In genomic region chr3:171365489-171365888, GRCh38 we compare ENCODE assay signal across 25 cellular contexts.
DNase-seq lines count a peak whose midpoint lies in the region; ATAC-seq and TF ChIP-seq lines count a peak whose summit lies in the region.
"Had no signal": no experiment of that assay in that cellular context is flagged by ENCODE, and none has a peak within 500 bp of the region (broad histone marks: within the 10 kb centered on the region; RNA-seq: fewer than 3 reads in every experiment).

No MANE protein-coding gene starts in this region.

- no peaks in the 10 kb centered on the region for H3K36me3 ChIP-seq in neural progenitor cell
- H3K36me3 ChIP-seq: breast epithelium, MG63, sigmoid colon had no signal

- DNase-seq in NCI-H1694 (lab: John Stamatoyannopoulos, UW) (peak; percentile 7), NCI-H1694 treated with DMSO at 0.1 percent for 48 hours (lab: John Stamatoyannopoulos, UW) (no peak), AG10803 (ENCODE audit: low read depth) (peak; percentile 46), NCI-H524 treated with DMSO at 0.1 percent for 48 hours (lab: John Stamatoyannopoulos, UW) (peak; percentile 75), fibroblast of the conjunctiva (ENCODE audit: low read depth) (peak; percentile 26), neural progenitor cell (ENCODE audit: low spot score) (no peak), NCI-H146 treated with DMSO at 0.1 percent for 48 hours (lab: John Stamatoyannopoulos, UW; ENCODE audit: unreplicated experiment) (no peak)
- DNase-seq: activated CD4-positive, alpha-beta T cell treated with anti-CD3 and anti-CD28 coated beads, Interleukin-2, amount 50 U/mL, for 48 hours; activated CD4-positive, CD25-positive, alpha-beta regulatory T cell; activated naive CD4-positive, alpha-beta T cell treated with anti-CD3 and anti-CD28 coated beads for 36 hours; CD8-positive, alpha-beta T cell; effector CD8-positive, alpha-beta T cell; foreskin keratinocyte; KG1; mesenchymal stem cell; MG63; NCI-H1417 treated with DMSO at 0.1 percent for 48 hours; NCI-H2227 treated with DMSO at 0.1 percent for 48 hours; NCI-H774; posterior cingulate gyrus; SIG-M5; sigmoid colon; stimulated activated naive B cell treated with anti-CD40 and anti-IgM and Interleukin-4, amounts not matched to agents 10 μg/mL and 1 μg/mL and 100 μg/mL, for 72 hours had no signal

- no peaks in the 10 kb centered on the region for H4K20me1 ChIP-seq in neural progenitor cell (ENCODE audit: low read depth)

- H3K4me1 ChIP-seq in neural progenitor cell: peaks cover 13% of the 10 kb centered on the region
- H3K4me1 ChIP-seq: breast epithelium, foreskin keratinocyte had no signal

- no peak overlapping the region for H2AFZ ChIP-seq in neural progenitor cell (replicated peaks)

- H3K4me3 ChIP-seq in AG10803 (ENCODE audit: low read length) (no peak overlapping the region), neural progenitor cell (no peak overlapping the region)
- H3K4me3 ChIP-seq: breast epithelium, MG63, sigmoid colon had no signal

- no peaks in the 10 kb centered on the region for H3K9me3 Mint-ChIP-seq in activated T-helper 17 cell treated with anti-CD3 and anti-CD28 coated beads, Interleukin-2, amount 50 U/mL, for 72 hours
- H3K9me3 Mint-ChIP-seq in neural progenitor cell: no peaks in the 10 kb centered on the region
- H3K9me3 Mint-ChIP-seq: activated naive CD4-positive, alpha-beta T cell treated with anti-CD3 and anti-CD28 coated beads for 36 hours; CD8-positive, alpha-beta T cell; stimulated activated naive B cell treated with anti-CD40 and anti-IgM and Interleukin-4, amounts not matched to agents 10 μg/mL and 1 μg/mL and 100 μg/mL, for 72 hours had no signal

- no peak overlapping the region for H3K4me2 ChIP-seq in neural progenitor cell

- H3F3A ChIP-seq in neural progenitor cell (ENCODE audit: low read depth): no peaks in the 10 kb centered on the region

- H3K4me3 Mint-ChIP-seq in activated T-helper 17 cell treated with anti-CD3 and anti-CD28 coated beads, Interleukin-2, amount 50 U/mL, for 72 hours: no peak overlapping the region
- H3K4me3 Mint-ChIP-seq in neural progenitor cell: no peak overlapping the region
- H3K4me3 Mint-ChIP-seq: activated naive CD4-positive, alpha-beta T cell treated with anti-CD3 and anti-CD28 coated beads for 36 hours; CD8-positive, alpha-beta T cell; stimulated activated naive B cell treated with anti-CD40 and anti-IgM and Interleukin-4, amounts not matched to agents 10 μg/mL and 1 μg/mL and 100 μg/mL, for 72 hours had no signal

- no peaks in the 10 kb centered on the region for H3K27me3 ChIP-seq in neural progenitor cell
- H3K27me3 ChIP-seq: breast epithelium, foreskin keratinocyte, MG63, sigmoid colon had no signal

- no peak overlapping the region for H3K27ac ChIP-seq in neural progenitor cell
- H3K27ac ChIP-seq: breast epithelium, foreskin keratinocyte, sigmoid colon had no signal

- H3K9ac ChIP-seq in neural progenitor cell: no peak overlapping the region

- H3K79me2 ChIP-seq in neural progenitor cell (ENCODE audit: low read depth): no peaks in the 10 kb centered on the region

- H3K27ac Mint-ChIP-seq in activated T-helper 17 cell treated with anti-CD3 and anti-CD28 coated beads, Interleukin-2, amount 50 U/mL, for 72 hours: no peak overlapping the region
- no peak overlapping the region for H3K27ac Mint-ChIP-seq in neural progenitor cell
- H3K27ac Mint-ChIP-seq: activated naive CD4-positive, alpha-beta T cell treated with anti-CD3 and anti-CD28 coated beads for 36 hours; CD8-positive, alpha-beta T cell; stimulated activated naive B cell treated with anti-CD40 and anti-IgM and Interleukin-4, amounts not matched to agents 10 μg/mL and 1 μg/mL and 100 μg/mL, for 72 hours had no signal

- peaks cover 19% of the 10 kb centered on the region for H3K36me3 Mint-ChIP-seq in activated T-helper 17 cell treated with anti-CD3 and anti-CD28 coated beads, Interleukin-2, amount 50 U/mL, for 72 hours (ENCODE audit: low read depth)
- peaks cover 5% of the 10 kb centered on the region for H3K36me3 Mint-ChIP-seq in neural progenitor cell
- H3K36me3 Mint-ChIP-seq: stimulated activated naive B cell treated with anti-CD40 and anti-IgM and Interleukin-4, amounts not matched to agents 10 μg/mL and 1 μg/mL and 100 μg/mL, for 72 hours had no signal

- H3K4me1 Mint-ChIP-seq in activated T-helper 17 cell treated with anti-CD3 and anti-CD28 coated beads, Interleukin-2, amount 50 U/mL, for 72 hours: peaks cover 28% of the 10 kb centered on the region
- peaks cover 44% of the 10 kb centered on the region for H3K4me1 Mint-ChIP-seq in neural progenitor cell
- H3K4me1 Mint-ChIP-seq: stimulated activated naive B cell treated with anti-CD40 and anti-IgM and Interleukin-4, amounts not matched to agents 10 μg/mL and 1 μg/mL and 100 μg/mL, for 72 hours had no signal

- ATAC-seq in activated T-helper 17 cell treated with anti-CD3 and anti-CD28 coated beads, Interleukin-2, amount 50 U/mL, for 72 hours (replicated peaks): no peak
- ATAC-seq: CD8-positive, alpha-beta T cell; foreskin keratinocyte; stimulated activated naive B cell treated with anti-CD40 and anti-IgM and Interleukin-4, amounts not matched to agents 10 μg/mL and 1 μg/mL and 100 μg/mL, for 72 hours had no signal

- TF ChIP-seq CTCF in AG10803 (conservative IDR thresholded peaks at IDR 0.05; ENCODE audit: low read length) (no peak), neural progenitor cell (IDR thresholded peaks at IDR 0.05) (no peak)

- H3K9me3 ChIP-seq in neural progenitor cell (ENCODE audit: low read depth): no peaks in the 10 kb centered on the region
- H3K9me3 ChIP-seq: breast epithelium, MG63, sigmoid colon had no signal

- no peaks in the 10 kb centered on the region for H3K27me3 Mint-ChIP-seq in activated T-helper 17 cell treated with anti-CD3 and anti-CD28 coated beads, Interleukin-2, amount 50 U/mL, for 72 hours
- no peaks in the 10 kb centered on the region for H3K27me3 Mint-ChIP-seq in neural progenitor cell (ENCODE audit: insufficient read depth, low read depth)
- H3K27me3 Mint-ChIP-seq: stimulated activated naive B cell treated with anti-CD40 and anti-IgM and Interleukin-4, amounts not matched to agents 10 μg/mL and 1 μg/mL and 100 μg/mL, for 72 hours had no signal

Comparison
In these comparisons a context has a peak if more than half of its experiments do, and no peak if none do; other contexts are left out.
1. DNase-seq: peak in NCI-H1694 (single experiment), AG10803 (single experiment), NCI-H524 treated with DMSO at 0.1 percent for 48 hours (single experiment) and fibroblast of the conjunctiva (single experiment); none in NCI-H1694 treated with DMSO at 0.1 percent for 48 hours (single experiment), neural progenitor cell (single experiment) and NCI-H146 treated with DMSO at 0.1 percent for 48 hours (single experiment).